Comparison of ENCODE assay signal across 8 cellular contexts in genomic region chr5:39072915-39073758, GRCh38. TPM values are rescaled to one million over a fixed set of nuclear protein-coding genes. Genes with fewer than 3 reads are reported as not detected.
A peak's percentile ranks its signal among the peaks of the same experiment; 100 is the strongest.
DNase-seq lines count a peak whose midpoint lies in the region; ATAC-seq, FAIRE-seq and TF ChIP-seq lines count a peak whose summit lies in the region.

No MANE protein-coding gene starts in this region.

- H3K79me1 ChIP-seq in H1 (ENCODE audit: low read depth, low read length) (no peaks in the 10 kb centered on the region), mesendoderm (ENCODE audit: low read length) (peaks cover under 1% of the 10 kb centered on the region)

- H3K27ac ChIP-seq in AG04450 (ENCODE audit: low read depth, low read length), result peak overlapping the region; percentile 88
- H3K27ac ChIP-seq in H1 (ENCODE audit: low read depth, low read length), result peak overlapping the region; percentile 82
- H3K27ac ChIP-seq in mesendoderm (ENCODE audit: low read depth, low read length), result peak overlapping the region; percentile 99

- H3K79me2 ChIP-seq in H1 (ENCODE audit: control insufficient read depth in 1 of 2, insufficient read depth in 2 of 2, low read length in 2 of 2) (peaks cover 0 to 46% of the 10 kb centered on the region in 2 experiments; a peak in 3 of 4 replicates), mesendoderm (ENCODE audit: control insufficient read depth, insufficient read depth, low read length) (peaks cover 9% of the 10 kb centered on the region)

- H2BK120ac ChIP-seq in H1 (replicated peaks; ENCODE audit: low read depth, low read length) (peak overlapping the region; percentile 47), mesendoderm (ENCODE audit: low read depth, low read length) (no peak overlapping the region)

- H4K91ac ChIP-seq in H1 (replicated peaks; ENCODE audit: insufficient read length, low read length), result peak overlapping the region; percentile 80

- H4K8ac ChIP-seq in H1 (ENCODE audit: extremely low read depth, insufficient read depth, low read length) (peak overlapping the region; percentile 97; the same call in 1 of the 2 replicates), mesendoderm (ENCODE audit: low read depth, low read length) (no peak overlapping the region)

- CTCF ChIA-PET in AG04450 (lab: Charles Lee), result interaction anchor here (0.5 to 2.8 kb wide), 4 partner anchors 7 to 604 kb away, joined by 3 to 29 read pairs (median 10); no protein-coding TSS in a partner anchor
- CTCF ChIA-PET in H1 (lab: Charles Lee; ENCODE audit: partially characterized antibody), result interaction anchor here (0.7 to 2.3 kb wide), 4 partner anchors 8 to 75 kb away, joined by 3 to 13 read pairs (median 3); no protein-coding TSS in a partner anchor

- FAIRE-seq in H1 (lab: Jason Lieb, UNC), result no peak

- H3K56ac ChIP-seq in H1 (replicated peaks; ENCODE audit: insufficient read length, low read depth, low read length) (peak overlapping the region; percentile 84), mesendoderm (ENCODE audit: low read length) (peak overlapping the region; percentile 97)

- H4K20me1 ChIP-seq in H1 (replicated peaks in 1 of 2; ENCODE audit: control insufficient read depth in 1 of 2, insufficient read depth in 2 of 2, low read length in 2 of 2), result no peaks in the 10 kb centered on the region

- H3K14ac ChIP-seq in H1 (ENCODE audit: insufficient read length), result no peak overlapping the region

- H3K9me3 ChIP-seq in AG04450 (ENCODE audit: control insufficient read depth, insufficient read depth, low read length), result no peaks in the 10 kb centered on the region; the same call in 1 of the 2 replicates
- no peaks in the 10 kb centered on the region for H3K9me3 ChIP-seq in H1 (ENCODE audit: insufficient read depth in 2 of 2, low read depth in 1 of 2, low read length in 1 of 2)

- H3K23me2 ChIP-seq in H1 (ENCODE audit: low read depth, low read length), result peaks cover 10% of the 10 kb centered on the region

- peaks cover 0 to 3% (median under 1%) of the 10 kb centered on the region in 4 experiments; a peak in 3 of 7 replicates for H3K4me1 ChIP-seq in H1 (replicated peaks in 1 of 4; ENCODE audit: control insufficient read depth in 3 of 4, insufficient read depth in 4 of 4, low read length in 3 of 4)
- no peaks in the 10 kb centered on the region for H3K4me1 ChIP-seq in mesendoderm (ENCODE audit: control insufficient read depth, low read depth, low read length)

- ATAC-seq in GM18867 (IDR thresholded peaks at IDR 0.05; ENCODE audit: unreplicated experiment) (peak; percentile 31), HG03066 (IDR thresholded peaks at IDR 0.05; ENCODE audit: low read depth, unreplicated experiment) (peak; percentile 41)

- TF ChIP-seq RAD21 in H1 (IDR thresholded peaks at IDR 0.05 in 1 of 2, conservative IDR thresholded peaks at IDR 0.05 in 1 of 2; ENCODE audit: low read depth in 2 of 2, low read length in 2 of 2), result no peak

- peak overlapping the region; percentile 88 for H2BK5ac ChIP-seq in H1 (ENCODE audit: low read depth, low read length)
- no peak overlapping the region for H2BK5ac ChIP-seq in mesendoderm (ENCODE audit: low read length)

- peak overlapping the region; percentile 92 for H4K5ac ChIP-seq in H1 (ENCODE audit: insufficient read length, low read depth, low read length)
- no peak overlapping the region for H4K5ac ChIP-seq in mesendoderm (ENCODE audit: low read length)

- 16% methylated on average over 25 of the region's 27 CpGs; no CpG with 5 or more reads in 1 of the 2 experiments for WGBS in H1 (ENCODE audit: extremely low coverage in 1 of 2, insufficient coverage in 1 of 2, insufficient read length in 1 of 2, insufficient replicate concordance in 2 of 2, low coverage in 1 of 2, low lambda C conversion rate in 2 of 2, missing lambda C conversion rate in 1 of 2), 2 experiments
- no CpG with 5 or more reads among the region's 27 CpGs for WGBS in mesendoderm (ENCODE audit: extremely low coverage, insufficient coverage, low lambda C conversion rate)

- H3K27me3 ChIP-seq in AG04450 (ENCODE audit: control insufficient read depth, insufficient read depth, low read length) (no peaks in the 10 kb centered on the region), H1 (replicated peaks in 1 of 4; ENCODE audit: control insufficient read depth in 3 of 4, extremely low read depth in 1 of 4, insufficient read depth in 3 of 4, low read length in 3 of 4) (no peaks in the 10 kb centered on the region), mesendoderm (ENCODE audit: insufficient read depth, low read length, poor library complexity) (no peaks in the 10 kb centered on the region)

- H3K36me3 ChIP-seq in H1 (ENCODE audit: control insufficient read depth in 2 of 4, insufficient read depth in 4 of 4, low read length in 3 of 4), result no peaks in the 10 kb centered on the region; a peak in 1 of 8 replicates
- H3K36me3 ChIP-seq in mesendoderm (ENCODE audit: control insufficient read depth, insufficient read depth, low read length), result no peaks in the 10 kb centered on the region

- no peak overlapping the region for H2BK20ac ChIP-seq in H1 (ENCODE audit: low read length)

- no peak for TF ChIP-seq POLR2A in H1 (IDR thresholded peaks at IDR 0.05; ENCODE audit: control extremely low read depth in 1 of 2, low read depth in 2 of 2, low read length in 2 of 2)

- POLR2A ChIA-PET in AG04450 (lab: Yijun Ruan, JAX), result no interaction called here
- POLR2A ChIA-PET in H1 (lab: Charles Lee; ENCODE audit: partially characterized antibody), result interaction anchor here (1.1 to 1.5 kb wide), 3 partner anchors 12 to 226 kb away, joined by 3 to 4 read pairs (median 3); no protein-coding TSS in a partner anchor

- H3K23ac ChIP-seq in H1 (ENCODE audit: insufficient read length) (no peak overlapping the region), mesendoderm (ENCODE audit: low read length) (peak overlapping the region; percentile 35)

- H3K9ac ChIP-seq in H1 (replicated peaks in 1 of 4; ENCODE audit: extremely low read depth in 1 of 4, low read depth in 3 of 4, low read length in 3 of 4) (peak overlapping the region; percentile 63 to 98 (median 89)), mesendoderm (ENCODE audit: low read length) (peak overlapping the region; percentile 90)

- H2BK12ac ChIP-seq in H1 (ENCODE audit: low read depth, low read length), result peak overlapping the region; percentile 60; the same call in 1 of the 2 replicates

- DNase-seq in AG04450 (ENCODE audit: low read depth, low spot score), result no peak
- peak; percentile 65 to 89 for DNase-seq in NCI-H526 (lab: John Stamatoyannopoulos, UW)
- peak; percentile 54 to 69 for DNase-seq in activated CD4-positive, alpha-beta T cell treated with anti-CD3 and anti-CD28 coated beads, Interleukin-2, amount 50 U/mL, for 48 hours
- peak in 1 of 2 experiments; percentile 74 for DNase-seq in H1 (ENCODE audit: low read depth in 1 of 2, low spot score in 2 of 2)
- peak; percentile 79 for DNase-seq in mesendoderm
- peak; percentile 19 for DNase-seq in stimulated activated CD8-positive, alpha-beta memory T cell treated with anti-CD3 and anti-CD28 coated beads, Interleukin-15, amount 100 ng/mL, for 24 hours (ENCODE audit: low read depth)

- H3K18ac ChIP-seq in H1 (ENCODE audit: extremely low read depth, low read length), result peak overlapping the region; percentile 60
- H3K18ac ChIP-seq in mesendoderm (ENCODE audit: low read length), result peak overlapping the region; percentile 81

- H2AFZ ChIP-seq in H1 (ENCODE audit: low read length), result peak overlapping the region; percentile 70; the same call in 1 of the 2 replicates

- H3K4ac ChIP-seq in H1 (replicated peaks; ENCODE audit: insufficient read length, low read depth, low read length) (no peak overlapping the region), mesendoderm (ENCODE audit: low read depth, low read length) (no peak overlapping the region)

- H3K4me3 ChIP-seq in AG04450 (ENCODE audit: low read depth, low read length), result peak overlapping the region; percentile 86
- H3K4me3 ChIP-seq in H1 (ENCODE audit: extremely low read depth in 1 of 4, insufficient read depth in 2 of 4, low read depth in 3 of 4, low read length in 4 of 4), result peak overlapping the region; percentile 79 to 99 (median 91)
- H3K4me3 ChIP-seq in mesendoderm (ENCODE audit: low read length), result peak overlapping the region; percentile 61

- TF ChIP-seq CTCF in AG04450 (IDR thresholded peaks at IDR 0.05; ENCODE audit: low read depth, low read length), result no peak
- no peak for TF ChIP-seq CTCF in H1 (IDR thresholded peaks at IDR 0.05; ENCODE audit: control extremely low read depth in 1 of 3, insufficient read depth in 1 of 3, low read depth in 1 of 3, low read length in 3 of 3)

- H2AK5ac ChIP-seq in H1 (ENCODE audit: low read depth, low read length), result no peak overlapping the region
- H2AK5ac ChIP-seq in mesendoderm (ENCODE audit: low read length), result no peak overlapping the region

- no peak for TF ChIP-seq EP300 in H1 (IDR thresholded peaks at IDR 0.05; ENCODE audit: borderline replicate concordance in 1 of 2, low read depth in 2 of 2, low read length in 2 of 2)

- peak overlapping the region; percentile 74 to 89 for H3K4me2 ChIP-seq in H1 (ENCODE audit: insufficient read depth in 1 of 2, low read depth in 2 of 2, low read length in 2 of 2)
- H3K4me2 ChIP-seq in mesendoderm (ENCODE audit: low read length), result peak overlapping the region; percentile 66

- H2BK15ac ChIP-seq in H1 (ENCODE audit: low read length) (no peak overlapping the region), mesendoderm (replicated peaks; ENCODE audit: low read depth) (no peak overlapping the region)

TF ChIP-seq in H1, 55 proteins besides CTCF, POLR2A, EP300 and RAD21 (continues in another document):
- TF ChIP-seq RFX5 (IDR thresholded peaks at IDR 0.05; ENCODE audit: borderline replicate concordance, low read depth, low read length) (no peak), RXRA (IDR thresholded peaks at IDR 0.05; ENCODE audit: insufficient read depth, low read depth, low read length) (no peak), TCF12 (IDR thresholded peaks at IDR 0.05; ENCODE audit: low read depth, low read length) (no peak), BRCA1 (IDR thresholded peaks at IDR 0.05; ENCODE audit: low read depth, low read length) (no peak), SIX5 (IDR thresholded peaks at IDR 0.05; ENCODE audit: low read depth, low read length) (no peak), POU5F1 (IDR thresholded peaks at IDR 0.05; ENCODE audit: low read depth, low read length) (no peak)

RNA-seq across cellular contexts. Expression of gene RICTOR, which starts 1.1 kb away (rescaled TPM):
- polyA plus RNA-seq in AG04450 (2011; rRNA removed) (9.9 and 15.6 TPM in 2 replicates), H1 (2011; rRNA removed) (4.3 and 5.0 TPM in 2 replicates)
- 34.3 and 65.9 TPM in 2 replicates for polyA minus RNA-seq in AG04450 (2011; rRNA and poly(A)+ RNA removed)
- total RNA-seq in H1 (2021; fragmentation: NEBNext Ultra II Directional; extraction: Animal tissue kit (Norgen Biotek cat#: 25700)), result 22.6 and 26.6 TPM in 2 replicates
- 3.9 TPM for polyA plus RNA-seq in H1 (2011; cell fraction: cytosol; rRNA removed)
- polyA plus RNA-seq in H1 (2011; cell fraction: nucleus; rRNA removed), result 4.5 TPM
- 2.4 to 9.0 TPM (median 4.8 TPM) in 4 replicates for polyA plus RNA-seq in H1 (2012, experiment 1 of 2)
- 0.29 TPM for polyA plus RNA-seq in H1 (2012, experiment 2 of 2)
- 8.1 TPM for polyA plus RNA-seq in H1 (2013, experiment 1 of 2)
- 7.2 TPM for polyA plus RNA-seq in H1 (2013, experiment 2 of 2)
- 38.2 and 51.8 TPM in 2 replicates for polyA minus RNA-seq in H1 (2011; rRNA and poly(A)+ RNA removed)
- polyA minus RNA-seq in H1 (2011; cell fraction: cytosol; rRNA and poly(A)+ RNA removed), result 10.2 TPM
- polyA minus RNA-seq in H1 (2011; cell fraction: nucleus; rRNA and poly(A)+ RNA removed), result 60.1 TPM
- polyA plus RNA-seq in mesendoderm (2013, experiment 1 of 2), result 5.5 TPM
- polyA plus RNA-seq in mesendoderm (2013, experiment 2 of 2), result 5.4 TPM
